ENCODE assay signal across 23 cellular contexts in genomic region chr16:86108062-86108461, GRCh38.
"Had no signal": no experiment of that assay in that cellular context is flagged by ENCODE, and none has a peak within 500 bp of the region (broad histone marks: within the 10 kb centered on the region; RNA-seq: fewer than 3 reads in every experiment).

No MANE protein-coding gene starts in this region.

- H3K27me3 ChIP-seq: MG63, SJSA1 had no signal

- H3K9me3 ChIP-seq: MG63, SJSA1 had no signal

- H3K27ac ChIP-seq: HL-60, SJSA1, SK-N-MC had no signal

- DNase-seq: Karpas-422, KG1, MG63, NCI-H1092, NCI-H1105 treated with DMSO at 0.1 percent for 48 hours, NCI-H1417 treated with DMSO at 0.1 percent for 48 hours, NCI-H146, NCI-H1694 treated with DMSO at 0.1 percent for 48 hours, NCI-H1930, NCI-H2081, NCI-H2171 treated with DMSO at 0.1 percent for 48 hours, NCI-H345, NCI-H446 treated with DMSO at 0.1 percent for 48 hours, NCI-H510A treated with DMSO at 0.1 percent for 48 hours, NCI-H69, NCI-H774, Right ventricle myocardium superior, RPMI8226, SIG-M5 had no signal

- H3K4me3 ChIP-seq: MG63, SJSA1, SK-N-MC had no signal

- FAIRE-seq: RCC 7860 had no signal

- H3K36me3 ChIP-seq: MG63, SJSA1 had no signal
